ENCODE assay signal across 15 cellular contexts in the genomic region with DNA sequence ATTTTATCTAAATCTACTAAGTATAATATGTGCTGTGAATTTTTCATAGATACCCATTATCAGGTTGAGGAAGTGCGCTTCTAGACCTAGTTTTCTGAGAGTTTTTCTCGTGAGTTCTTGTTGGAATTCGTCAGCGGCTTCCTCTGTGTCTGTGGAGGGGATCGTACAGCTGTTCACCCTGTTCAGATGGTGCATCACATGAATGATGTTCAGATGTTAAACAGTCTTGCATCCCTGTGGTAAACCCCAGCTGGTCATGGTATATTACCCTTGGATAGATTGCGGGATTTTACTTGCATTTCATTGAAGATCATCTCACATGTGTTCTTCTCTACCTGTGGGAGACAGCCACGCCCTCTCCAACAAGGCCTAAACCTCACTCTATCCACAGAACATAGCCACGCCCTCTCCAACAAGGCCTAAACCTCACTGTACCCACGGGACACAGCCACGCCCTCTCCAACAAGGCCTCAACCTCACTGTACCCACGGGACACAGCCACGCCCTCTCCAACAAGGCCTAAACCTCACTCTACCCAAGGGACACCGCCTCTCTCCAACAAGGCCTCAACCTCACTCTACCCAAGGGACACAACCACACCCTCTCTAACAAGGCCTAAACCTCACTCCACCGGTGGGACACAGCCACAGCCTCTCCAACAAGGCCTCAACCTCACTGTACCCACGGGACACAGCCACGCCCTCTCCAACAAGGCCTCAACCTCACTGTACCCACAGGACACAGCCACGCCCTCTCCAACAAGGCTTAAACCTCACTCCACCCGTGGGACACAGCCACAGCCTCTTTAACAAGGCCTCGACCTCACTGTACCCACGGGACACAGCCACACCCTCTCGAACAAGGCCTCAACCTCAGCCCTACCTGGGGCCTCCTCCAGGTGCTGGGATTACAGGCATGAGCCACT.
DNase-seq lines count a peak whose midpoint lies in the region; ATAC-seq and TF ChIP-seq lines count a peak whose summit lies in the region.
"Had no signal": no experiment of that assay in that cellular context is flagged by ENCODE, and none has a peak within 500 bp of the region (broad histone marks: within the 10 kb centered on the region; RNA-seq: fewer than 3 reads in every experiment).

No MANE protein-coding gene starts in this region.

- peaks cover 58% of the 10 kb centered on the region for H3K36me3 Mint-ChIP-seq in activated CD8-positive, alpha-beta memory T cell treated with anti-CD3 and anti-CD28 coated beads, Interleukin-2, amount 10 ng/mL, durations not matched to agents 7 days and 5 days
- H3K36me3 Mint-ChIP-seq in effector memory CD8-positive, alpha-beta T cell (ENCODE audit: insufficient read depth) = no peaks in the 10 kb centered on the region
- H3K36me3 Mint-ChIP-seq in stimulated activated memory B cell treated with anti-CD40 and anti-IgM and Interleukin-4, amounts not matched to agents 10 μg/mL and 1 μg/mL and 100 μg/mL, for 72 hours = peaks cover 53% of the 10 kb centered on the region

- no peak overlapping the region for H3K27ac ChIP-seq in WERI-Rb-1
- H3K27ac ChIP-seq: brain microvascular endothelial cell, tibial nerve had no signal

- H3K27me3 Mint-ChIP-seq in activated CD8-positive, alpha-beta memory T cell treated with anti-CD3 and anti-CD28 coated beads, Interleukin-2, amount 10 ng/mL, durations not matched to agents 7 days and 5 days = no peaks in the 10 kb centered on the region
- no peaks in the 10 kb centered on the region for H3K27me3 Mint-ChIP-seq in effector memory CD8-positive, alpha-beta T cell
- no peaks in the 10 kb centered on the region for H3K27me3 Mint-ChIP-seq in stimulated activated memory B cell treated with anti-CD40 and anti-IgM and Interleukin-4, amounts not matched to agents 10 μg/mL and 1 μg/mL and 100 μg/mL, for 72 hours

- peaks cover 8% of the 10 kb centered on the region for H3K9me3 ChIP-seq in WERI-Rb-1 (ENCODE audit: severe bottlenecking)

- peak overlapping the region; percentile 89 for H3K27ac Mint-ChIP-seq in activated CD8-positive, alpha-beta memory T cell treated with anti-CD3 and anti-CD28 coated beads, Interleukin-2, amount 10 ng/mL, durations not matched to agents 7 days and 5 days
- peak overlapping the region; percentile 92 to 93 for H3K27ac Mint-ChIP-seq in effector memory CD8-positive, alpha-beta T cell
- H3K27ac Mint-ChIP-seq in stimulated activated memory B cell treated with anti-CD40 and anti-IgM and Interleukin-4, amounts not matched to agents 10 μg/mL and 1 μg/mL and 100 μg/mL, for 72 hours = peak overlapping the region; percentile 57

- no peak overlapping the region for H3K4me3 Mint-ChIP-seq in activated CD8-positive, alpha-beta memory T cell treated with anti-CD3 and anti-CD28 coated beads, Interleukin-2, amount 10 ng/mL, durations not matched to agents 7 days and 5 days
- peak overlapping the region; percentile 2 to 63 for H3K4me3 Mint-ChIP-seq in effector memory CD8-positive, alpha-beta T cell
- no peak overlapping the region for H3K4me3 Mint-ChIP-seq in stimulated activated memory B cell treated with anti-CD40 and anti-IgM and Interleukin-4, amounts not matched to agents 10 μg/mL and 1 μg/mL and 100 μg/mL, for 72 hours

- peak; percentile 75 for ATAC-seq in activated CD8-positive, alpha-beta memory T cell treated with anti-CD3 and anti-CD28 coated beads, Interleukin-2, amount 10 ng/mL, durations not matched to agents 7 days and 5 days
- peak; percentile 44 for ATAC-seq in effector memory CD8-positive, alpha-beta T cell (replicated peaks)
- peak; percentile 50 for ATAC-seq in stimulated activated memory B cell treated with anti-CD40 and anti-IgM and Interleukin-4, amounts not matched to agents 10 μg/mL and 1 μg/mL and 100 μg/mL, for 72 hours
- ATAC-seq: HepG2, left cardiac atrium had no signal

- TF ChIP-seq CTCF in WERI-Rb-1 (IDR thresholded peaks at IDR 0.05; ENCODE audit: low read depth, low read length) = no peak

- no peaks in the 10 kb centered on the region for H3K27me3 ChIP-seq in WERI-Rb-1 (ENCODE audit: insufficient read depth, low read depth, severe bottlenecking)
- H3K27me3 ChIP-seq: brain microvascular endothelial cell, tibial nerve had no signal

- H3K9me3 Mint-ChIP-seq in activated CD8-positive, alpha-beta memory T cell treated with anti-CD3 and anti-CD28 coated beads, Interleukin-2, amount 10 ng/mL, durations not matched to agents 7 days and 5 days (ENCODE audit: low read depth) = peaks cover 11% of the 10 kb centered on the region
- peaks cover 0 to 1% of the 10 kb centered on the region in 2 donors for H3K9me3 Mint-ChIP-seq in effector memory CD8-positive, alpha-beta T cell
- peaks cover 11% of the 10 kb centered on the region for H3K9me3 Mint-ChIP-seq in stimulated activated memory B cell treated with anti-CD40 and anti-IgM and Interleukin-4, amounts not matched to agents 10 μg/mL and 1 μg/mL and 100 μg/mL, for 72 hours

- H3K4me1 Mint-ChIP-seq in activated CD8-positive, alpha-beta memory T cell treated with anti-CD3 and anti-CD28 coated beads, Interleukin-2, amount 10 ng/mL, durations not matched to agents 7 days and 5 days = peaks cover 45% of the 10 kb centered on the region
- peaks cover 20% of the 10 kb centered on the region in 2 donors for H3K4me1 Mint-ChIP-seq in effector memory CD8-positive, alpha-beta T cell (ENCODE audit: low read depth in 2 of 2)
- H3K4me1 Mint-ChIP-seq in stimulated activated memory B cell treated with anti-CD40 and anti-IgM and Interleukin-4, amounts not matched to agents 10 μg/mL and 1 μg/mL and 100 μg/mL, for 72 hours = peaks cover 18% of the 10 kb centered on the region

- H3K36me3 ChIP-seq in WERI-Rb-1 = peaks cover 5% of the 10 kb centered on the region
- H3K36me3 ChIP-seq: brain microvascular endothelial cell had no signal

- CTCF ChIA-PET in activated CD8-positive, alpha-beta memory T cell treated with anti-CD3 and anti-CD28 coated beads, Interleukin-2, amount 10 ng/mL, durations not matched to agents 7 days and 5 days (lab: Charles Lee) = interaction anchor here (0.6 to 2.3 kb wide), 9 partner anchors 8 to 384 kb away, joined by 3 to 5 read pairs (median 4); no protein-coding TSS in a partner anchor

- H3K4me3 ChIP-seq in WERI-Rb-1 (ENCODE audit: low read depth, low read length) = no peak overlapping the region
- H3K4me3 ChIP-seq: tibial nerve had no signal

- peak; percentile 79 for DNase-seq in activated CD8-positive, alpha-beta memory T cell treated with anti-CD3 and anti-CD28 coated beads, Interleukin-2, amount 10 ng/mL, durations not matched to agents 7 days and 5 days
- DNase-seq in activated CD8-positive, alpha-beta memory T cell treated with anti-CD3 and anti-CD28 coated beads, Interleukin-2, amount 50 U/mL, for 4 hours = no peak
- peak; percentile 4 for DNase-seq in WERI-Rb-1
- DNase-seq in effector memory CD8-positive, alpha-beta T cell = no peak
- no peak for DNase-seq in GOT3 (lab: John Stamatoyannopoulos, UW)
- DNase-seq in NOMO-1 (lab: John Stamatoyannopoulos, UW; ENCODE audit: unreplicated experiment in 2 of 2) = no peak
- DNase-seq in stimulated activated naive CD4-positive, alpha-beta T cell (lab: John Stamatoyannopoulos, UW) = no peak
- DNase-seq: ACHN, brain microvascular endothelial cell, DMS53, left cardiac atrium, NCI-H510A had no signal

Comparison
In these comparisons a context has a peak if more than half of its experiments do, and no peak if none do; other contexts are left out.
1. DNase-seq: peak in activated CD8-positive, alpha-beta memory T cell treated with anti-CD3 and anti-CD28 coated beads, Interleukin-2, amount 10 ng/mL, durations not matched to agents 7 days and 5 days (single experiment) and WERI-Rb-1 (single experiment); none in activated CD8-positive, alpha-beta memory T cell treated with anti-CD3 and anti-CD28 coated beads, Interleukin-2, amount 50 U/mL, for 4 hours (single experiment), effector memory CD8-positive, alpha-beta T cell (0 of 3), GOT3 (single experiment), NOMO-1 (0 of 2) and stimulated activated naive CD4-positive, alpha-beta T cell (0 of 6).
2. H3K4me3 Mint-ChIP-seq: peak in effector memory CD8-positive, alpha-beta T cell (2 of 2); none in activated CD8-positive, alpha-beta memory T cell treated with anti-CD3 and anti-CD28 coated beads, Interleukin-2, amount 10 ng/mL, durations not matched to agents 7 days and 5 days (single experiment) and stimulated activated memory B cell treated with anti-CD40 and anti-IgM and Interleukin-4, amounts not matched to agents 10 μg/mL and 1 μg/mL and 100 μg/mL, for 72 hours (single experiment).
3. Peak in every context shown above with its lines, with median percentiles within 50 percentile points of each other: ATAC-seq and H3K27ac Mint-ChIP-seq.